8 cellular contexts compared by ENCODE assay signal in genomic region chr5:23820764-23821471, GRCh38.
A peak's percentile ranks its signal among the peaks of the same experiment; 100 is the strongest.
DNase-seq lines count a peak whose midpoint lies in the region; ATAC-seq and TF ChIP-seq lines count a peak whose summit lies in the region.

No MANE protein-coding gene starts in this region.

- in situ Hi-C loops in G401 (cut with HindIII; ENCODE audit: low sequenced_read_pairs), result no loop called here

- H3K27ac ChIP-seq in WERI-Rb-1 (no peak overlapping the region), colonic mucosa (no peak overlapping the region)

- DNase-seq in G401 (ENCODE audit: low spot score) (peak; percentile 13), NCI-H146 (lab: John Stamatoyannopoulos, UW) (peak; percentile 9), WERI-Rb-1 (peak; percentile 24), medulla oblongata (ENCODE audit: extremely low spot score) (peak; percentile 48), DMS79 treated with DMSO at 0.1 percent for 48 hours (lab: John Stamatoyannopoulos, UW) (no peak), colonic mucosa (no peak)

- no peaks in the 10 kb centered on the region for H3K9me3 ChIP-seq in WERI-Rb-1 (ENCODE audit: severe bottlenecking)
- no peaks in the 10 kb centered on the region for H3K9me3 ChIP-seq in colonic mucosa

- H3K4me3 ChIP-seq in WERI-Rb-1 (ENCODE audit: low read depth, low read length) (no peak overlapping the region), colonic mucosa (no peak overlapping the region)

- ATAC-seq in GM19397 (IDR thresholded peaks at IDR 0.05; ENCODE audit: unreplicated experiment) (no peak), HG03354 (IDR thresholded peaks at IDR 0.05; ENCODE audit: poor library complexity, severe bottlenecking, unreplicated experiment) (no peak)

- TF ChIP-seq CTCF in WERI-Rb-1 (IDR thresholded peaks at IDR 0.05; ENCODE audit: low read depth, low read length), result peak; percentile 67
- TF ChIP-seq CTCF in colonic mucosa (IDR thresholded peaks at IDR 0.05), result no peak

- H3K27me3 ChIP-seq in WERI-Rb-1 (ENCODE audit: insufficient read depth, low read depth, severe bottlenecking) (no peaks in the 10 kb centered on the region), colonic mucosa (no peaks in the 10 kb centered on the region)

- no peaks in the 10 kb centered on the region for H3K36me3 ChIP-seq in WERI-Rb-1
- no peaks in the 10 kb centered on the region for H3K36me3 ChIP-seq in colonic mucosa

- no peaks in the 10 kb centered on the region for H3K4me1 ChIP-seq in colonic mucosa

- no peak overlapping the region for H3K9ac ChIP-seq in colonic mucosa (ENCODE audit: low read depth in 2 of 2, low read length in 2 of 2)

- intact Hi-C loops in colonic mucosa (cut with DNase I), result no loop called here

Comparison
In these comparisons a context has a peak if more than half of its experiments do, and no peak if none do; other contexts are left out.
1. DNase-seq: peak in G401 (single experiment), NCI-H146 (single experiment), WERI-Rb-1 (single experiment) and medulla oblongata (single experiment); none in DMS79 treated with DMSO at 0.1 percent for 48 hours (single experiment) and colonic mucosa (single experiment).